ENCODE assay signal across 8 cellular contexts in the genomic region with DNA sequence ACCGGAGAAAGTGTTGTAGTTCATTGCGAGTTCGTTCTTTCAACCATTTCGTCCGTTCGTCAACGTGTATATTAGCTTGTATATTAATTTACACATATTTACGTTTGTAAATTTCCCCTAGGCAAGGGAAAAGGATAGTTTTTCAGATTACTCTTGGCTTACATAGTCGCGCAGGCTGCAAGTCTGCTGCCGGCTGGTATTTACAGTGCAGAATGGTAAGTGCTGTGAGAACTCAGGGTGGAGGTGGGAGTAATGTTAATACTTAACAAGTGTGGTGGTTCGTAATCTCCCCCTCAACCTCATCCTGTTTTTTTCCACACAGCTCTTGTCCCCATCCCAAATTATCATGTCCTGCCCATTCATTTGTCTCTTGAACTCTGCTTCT. TPM values are rescaled to one million over a fixed set of nuclear protein-coding genes. Genes with fewer than 3 reads are reported as not detected.
DNase-seq lines count a peak whose midpoint lies in the region; ATAC-seq, FAIRE-seq and TF ChIP-seq lines count a peak whose summit lies in the region.

No MANE protein-coding gene starts in this region.

- TF ChIP-seq EP300 in transverse colon (IDR thresholded peaks at IDR 0.05; ENCODE audit: low read depth), result no peak

- CTCF ChIA-PET in AG04450 (lab: Charles Lee), result interaction anchor here (1.2 to 3.6 kb wide), 7 partner anchors 13 to 458 kb away, joined by 3 to 30 read pairs (median 13); no protein-coding TSS in a partner anchor

- no peak for FAIRE-seq in H54 (lab: Jason Lieb, UNC)

- whole genome bisulfite sequencing in transverse colon (ENCODE audit: low coverage in 1 of 2), 2 donors, result 0% methylated on average over 3 to 12 of the region's 12 CpGs

- H3K27me3 ChIP-seq in AG04450 (ENCODE audit: control insufficient read depth, insufficient read depth, low read length) (no peaks in the 10 kb centered on the region), left lung (no peaks in the 10 kb centered on the region), transverse colon (no peaks in the 10 kb centered on the region)

- H3K4me3 ChIP-seq in AG04450 (ENCODE audit: low read depth, low read length) (peak overlapping the region; percentile 92), astrocyte of the spinal cord (ENCODE audit: low read depth, low read length) (peak overlapping the region; percentile 89), left lung (peak overlapping the region; percentile 76 to 81), transverse colon (peak overlapping the region; percentile 74 to 92 (median 83))

- TF ChIP-seq POLR2A in transverse colon (IDR thresholded peaks at IDR 0.05) (no peak), H54 (IDR thresholded peaks at IDR 0.05; ENCODE audit: low read depth, low read length) (no peak)

- no peaks in the 10 kb centered on the region for H3K36me3 ChIP-seq in left lung
- no peaks in the 10 kb centered on the region for H3K36me3 ChIP-seq in transverse colon

- intact Hi-C loops in left lung (cut with DNase I), result no loop called here
- intact Hi-C loops in transverse colon (cut with DNase I; ENCODE audit: low total_unique reads), result no loop called here

- no peaks in the 10 kb centered on the region for H3K9me3 ChIP-seq in AG04450 (ENCODE audit: control insufficient read depth, insufficient read depth, low read length)
- H3K9me3 ChIP-seq in left lung, result no peaks in the 10 kb centered on the region
- H3K9me3 ChIP-seq in transverse colon, result no peaks in the 10 kb centered on the region

- no peak for TF ChIP-seq CTCF in AG04450 (IDR thresholded peaks at IDR 0.05; ENCODE audit: low read depth, low read length)
- TF ChIP-seq CTCF in astrocyte of the spinal cord (IDR thresholded peaks at IDR 0.05; ENCODE audit: low read depth, low read length), result no peak
- TF ChIP-seq CTCF in left lung (IDR thresholded peaks at IDR 0.05), result no peak
- TF ChIP-seq CTCF in transverse colon (IDR thresholded peaks at IDR 0.05), result no peak

- DNase-seq in AG04450 (ENCODE audit: low read depth, low spot score) (no peak), astrocyte of the spinal cord (ENCODE audit: low read depth, low spot score) (no peak), left lung (no peak), transverse colon (no peak), NCI-H510A (lab: John Stamatoyannopoulos, UW) (no peak), cortex of kidney (lab: John Stamatoyannopoulos, UW) (no peak), H54 (ENCODE audit: insufficient read length, low spot score) (no peak)

- ATAC-seq in HG03135 (IDR thresholded peaks at IDR 0.05; ENCODE audit: unreplicated experiment) (peak; percentile 23), left lung (peak; percentile 46)

- H3K27ac ChIP-seq in AG04450 (ENCODE audit: low read depth, low read length) (peak overlapping the region; percentile 85), left lung (peak overlapping the region; percentile 84 to 87), transverse colon (peak overlapping the region; percentile 93 to 94 (median 93))

- POLR2A ChIA-PET in AG04450 (lab: Yijun Ruan, JAX), result interaction anchor here (1.1 to 2.2 kb wide), 3 partner anchors 14 to 202 kb away, joined by 3 to 9 read pairs (median 6); partner anchors contain the start of gene SPRED1

- in situ Hi-C loops in astrocyte of the spinal cord (cut with HindIII; ENCODE audit: low sequenced_read_pairs) (no loop called here), transverse colon (cut with MboI; ENCODE audit: low pct_ligation_motif_present in 1 of 4, low pct_unique_long_range_greater_than_20kb in 1 of 4, low sequenced_read_pairs in 3 of 4) (loop anchor here in 1 of 4 donors (25.0 kb wide), 1 partner anchor 233 kb away; no protein-coding TSS in a partner anchor)

- H3K4me1 ChIP-seq in left lung (peaks cover 7 to 19% of the 10 kb centered on the region in 2 donors), transverse colon (peaks cover 11 to 16% (median 15%) of the 10 kb centered on the region in 4 donors)

RNA-seq across cellular contexts. Expression of gene FAM98B, which starts 0.8 kb away (rescaled TPM):
- polyA plus RNA-seq in AG04450 (2011; rRNA removed), result 11.4 and 19.6 TPM in 2 replicates
- 3.3 and 7.3 TPM in 2 replicates for polyA minus RNA-seq in AG04450 (2011; rRNA and poly(A)+ RNA removed)
- total RNA-seq in left lung (10 to 100 TPM; 16.7 to 20.3 TPM), transverse colon (10 to 100 TPM in 1 of 4 donors, 1 to 10 TPM in 3; 5.2 to 12.2 (median 7.6) TPM)
